ENCODE assay signal across 8 cellular contexts in genomic region chr17:29369831-29370735, GRCh38. TPM values are rescaled to one million over a fixed set of nuclear protein-coding genes. Genes with fewer than 3 reads are reported as not detected.
DNase-seq lines count a peak whose midpoint lies in the region; ATAC-seq and TF ChIP-seq lines count a peak whose summit lies in the region.

No MANE protein-coding gene starts in this region.

- H3K4me3 ChIP-seq in Loucy (ENCODE audit: low read length, poor library complexity, severe bottlenecking): no peak overlapping the region
- peak overlapping the region; percentile 27 for H3K4me3 ChIP-seq in neural progenitor cell

- H3K27ac ChIP-seq in foreskin keratinocyte (no peak overlapping the region), neural progenitor cell (no peak overlapping the region)

- H3K9me3 Mint-ChIP-seq in neural progenitor cell (no peaks in the 10 kb centered on the region), type B pancreatic cell (no peaks in the 10 kb centered on the region)

- H3F3A ChIP-seq in Loucy (ENCODE audit: low read depth) (no peaks in the 10 kb centered on the region), neural progenitor cell (ENCODE audit: low read depth) (peaks cover 17% of the 10 kb centered on the region)

- H3K4me1 ChIP-seq in Loucy (ENCODE audit: insufficient read depth, low read length, poor library complexity, severe bottlenecking) (no peaks in the 10 kb centered on the region), foreskin keratinocyte (no peaks in the 10 kb centered on the region), neural progenitor cell (peaks cover 27% of the 10 kb centered on the region)

- H3K4me2 ChIP-seq in Loucy (ENCODE audit: low read depth, low read length, poor library complexity, severe bottlenecking): peak overlapping the region; percentile 12
- peak overlapping the region; percentile 70 for H3K4me2 ChIP-seq in neural progenitor cell

- H3K27ac Mint-ChIP-seq in neural progenitor cell (no peak overlapping the region), type B pancreatic cell (no peak overlapping the region)

- H3K9ac ChIP-seq in Loucy (ENCODE audit: low read depth, low read length, poor library complexity, severe bottlenecking) (no peak overlapping the region), neural progenitor cell (no peak overlapping the region)

- no peaks in the 10 kb centered on the region for H3K9me3 ChIP-seq in Loucy (ENCODE audit: insufficient read depth, low read depth, low read length)
- no peaks in the 10 kb centered on the region for H3K9me3 ChIP-seq in neural progenitor cell (ENCODE audit: low read depth)

- H3K36me3 ChIP-seq in Loucy (ENCODE audit: insufficient read depth, low read length) (no peaks in the 10 kb centered on the region), neural progenitor cell (no peaks in the 10 kb centered on the region)

- H3K36me3 Mint-ChIP-seq in neural progenitor cell: no peaks in the 10 kb centered on the region
- H3K36me3 Mint-ChIP-seq in type B pancreatic cell: no peaks in the 10 kb centered on the region

- TF ChIP-seq CTCF in Loucy (conservative IDR thresholded peaks at IDR 0.05; ENCODE audit: low read length) (peak; percentile 80), foreskin keratinocyte (conservative IDR thresholded peaks at IDR 0.05) (peak; percentile 88), neural progenitor cell (IDR thresholded peaks at IDR 0.05) (peak; percentile 78), type B pancreatic cell (conservative IDR thresholded peaks at IDR 0.05) (peak; percentile 88)

- H3K4me1 Mint-ChIP-seq in neural progenitor cell (peaks cover 18% of the 10 kb centered on the region), type B pancreatic cell (ENCODE audit: unreplicated experiment) (no peaks in the 10 kb centered on the region)

- H4K20me1 ChIP-seq in Loucy (ENCODE audit: insufficient read depth, low read length, poor library complexity, severe bottlenecking): no peaks in the 10 kb centered on the region
- H4K20me1 ChIP-seq in neural progenitor cell (ENCODE audit: low read depth): no peaks in the 10 kb centered on the region

- H3K9me2 ChIP-seq in Loucy (replicated peaks; ENCODE audit: low read depth, low read length): no peaks in the 10 kb centered on the region

- no peak overlapping the region for H3K4me3 Mint-ChIP-seq in neural progenitor cell
- H3K4me3 Mint-ChIP-seq in type B pancreatic cell: no peak overlapping the region

- H3K79me2 ChIP-seq in Loucy (ENCODE audit: insufficient read depth, low read length): no peaks in the 10 kb centered on the region
- no peaks in the 10 kb centered on the region for H3K79me2 ChIP-seq in neural progenitor cell (ENCODE audit: low read depth)

- H2AFZ ChIP-seq in Loucy (ENCODE audit: low read length) (no peak overlapping the region), neural progenitor cell (replicated peaks) (peak overlapping the region; percentile 96)

- H3K27me3 Mint-ChIP-seq in neural progenitor cell (ENCODE audit: insufficient read depth, low read depth) (peaks cover 3% of the 10 kb centered on the region), type B pancreatic cell (no peaks in the 10 kb centered on the region)

- H3K27me3 ChIP-seq in Loucy (ENCODE audit: insufficient read depth, low read length, poor library complexity, severe bottlenecking) (no peaks in the 10 kb centered on the region), foreskin keratinocyte (no peaks in the 10 kb centered on the region), neural progenitor cell (no peaks in the 10 kb centered on the region)

- peak; percentile 4 to 22 for DNase-seq in NCI-H187 (lab: John Stamatoyannopoulos, UW)
- no peak for DNase-seq in NCI-H187 treated with DMSO at 0.1 percent for 48 hours (lab: John Stamatoyannopoulos, UW)
- peak; percentile 53 for DNase-seq in SHP77 treated with DMSO at 0.1 percent for 48 hours (lab: John Stamatoyannopoulos, UW)
- DNase-seq in activated effector memory CD4-positive, alpha-beta T cell treated with anti-CD3 and anti-CD28 coated beads, Interleukin-2, amount 50 U/mL, for 16 hours: peak; percentile 81
- DNase-seq in foreskin keratinocyte: peak; percentile 64 to 84
- DNase-seq in neural progenitor cell (ENCODE audit: low spot score): peak; percentile 88
- no peak for DNase-seq in type B pancreatic cell (ENCODE audit: extremely low spot score, unreplicated experiment)

- ATAC-seq in foreskin keratinocyte: peak; percentile 90

RNA-seq across cellular contexts. Expression of gene TAOK1, which starts 20.1 kb away (rescaled TPM):
- total RNA-seq in foreskin keratinocyte: 34.5 and 36.9 TPM in 2 replicates
- polyA plus RNA-seq in foreskin keratinocyte: 4.1 and 4.5 TPM in 2 replicates
- total RNA-seq in neural progenitor cell (ENCODE audit: low replicate concordance): 83.9 and 125 TPM in 2 replicates
- total RNA-seq in type B pancreatic cell (ENCODE audit: low replicate concordance): 55.3 and 63.5 TPM in 2 replicates

Comparison
In these comparisons a context has a peak if more than half of its experiments do, and no peak if none do; other contexts are left out.
1. DNase-seq: peak in NCI-H187 (2 of 2), SHP77 treated with DMSO at 0.1 percent for 48 hours (single experiment), activated effector memory CD4-positive, alpha-beta T cell treated with anti-CD3 and anti-CD28 coated beads, Interleukin-2, amount 50 U/mL, for 16 hours (single experiment), foreskin keratinocyte (2 of 2) and neural progenitor cell (single experiment); none in NCI-H187 treated with DMSO at 0.1 percent for 48 hours (single experiment) and type B pancreatic cell (single experiment).
2. Peak in every context shown above with its lines, with median percentiles within 50 percentile points of each other: CTCF ChIP-seq.